Comparison of ENCODE assay signal across 8 cellular contexts in genomic region chr17:17303010-17303846, GRCh38. TPM values are rescaled to one million over a fixed set of nuclear protein-coding genes. Genes with fewer than 3 reads are reported as not detected.
DNase-seq lines count a peak whose midpoint lies in the region; ATAC-seq, FAIRE-seq and TF ChIP-seq lines count a peak whose summit lies in the region.

TSS of gene NT5M (plus strand) at chr17:17303373. CDS start at chr17:17303551, 178 bp downstream.

- ATAC-seq in HG02798 (IDR thresholded peaks at IDR 0.05; ENCODE audit: poor library complexity, unreplicated experiment) = peak; percentile 66
- peak; percentile 30 for ATAC-seq in central memory CD8-positive, alpha-beta T cell (replicated peaks; ENCODE audit: extremely low read depth, poor library complexity, severe bottlenecking)

- TF ChIP-seq POLR2A in GM12892 (IDR thresholded peaks at IDR 0.05; ENCODE audit: low read depth, low read length) = peak; percentile 73; the same call in 1 of the 2 replicates

- H3K4me1 Mint-ChIP-seq in central memory CD8-positive, alpha-beta T cell = peaks cover 24% of the 10 kb centered on the region

- FAIRE-seq in GM12892 (lab: Jason Lieb, UNC) = peak; percentile 94

- H3K27ac Mint-ChIP-seq in central memory CD8-positive, alpha-beta T cell (ENCODE audit: low read depth) = peak within 1 kb of the TSS; percentile 80

- no peaks in the 10 kb centered on the region for H3K9me3 Mint-ChIP-seq in central memory CD8-positive, alpha-beta T cell

- peak; percentile 83 for DNase-seq in GM12892 (ENCODE audit: insufficient read length)
- DNase-seq in NCI-H2196 treated with DMSO at 0.1 percent for 48 hours (lab: John Stamatoyannopoulos, UW; ENCODE audit: unreplicated experiment) = peak; percentile 4
- DNase-seq in activated CD4-positive, CD25-positive, alpha-beta regulatory T cell (lab: John Stamatoyannopoulos, UW) = peak in 3 of 4 experiments; percentile 30 to 36 (median 31)
- no peak for DNase-seq in central memory CD8-positive, alpha-beta T cell (ENCODE audit: low spot score in 2 of 2)
- DNase-seq in kidney glomerular epithelial cell (lab: John Stamatoyannopoulos, UW) = peak; percentile 50
- peak; percentile 21 to 60 for DNase-seq in stimulated activated CD4-positive, alpha-beta T cell treated with anti-CD3 and anti-CD28 coated beads, Interleukin-15, amount 100 ng/mL, for 1 hour (ENCODE audit: low read depth in 1 of 2, low spot score in 1 of 2)
- DNase-seq in NCI-H128 (lab: John Stamatoyannopoulos, UW; ENCODE audit: unreplicated experiment) = no peak

- H3K36me3 Mint-ChIP-seq in central memory CD8-positive, alpha-beta T cell (ENCODE audit: insufficient read depth) = peaks cover 7% of the 10 kb centered on the region

- peak within 1 kb of the TSS; percentile 77 for H3K4me3 Mint-ChIP-seq in central memory CD8-positive, alpha-beta T cell

- peaks cover 7% of the 10 kb centered on the region for H3K27me3 Mint-ChIP-seq in central memory CD8-positive, alpha-beta T cell

RNA-seq across cellular contexts. Expression of gene NT5M, which starts in this region (rescaled TPM):
- polyA plus RNA-seq in GM12892 (2012; ENCODE audit: missing spikeins) = 1.6 TPM

Comparison
In these comparisons a context has a peak if more than half of its experiments do, and no peak if none do; other contexts are left out.
1. DNase-seq: peak in GM12892 (single experiment), NCI-H2196 treated with DMSO at 0.1 percent for 48 hours (single experiment), activated CD4-positive, CD25-positive, alpha-beta regulatory T cell (3 of 4), kidney glomerular epithelial cell (single experiment) and stimulated activated CD4-positive, alpha-beta T cell treated with anti-CD3 and anti-CD28 coated beads, Interleukin-15, amount 100 ng/mL, for 1 hour (2 of 2); none in central memory CD8-positive, alpha-beta T cell (0 of 2) and NCI-H128 (single experiment).